In the genomic region with DNA sequence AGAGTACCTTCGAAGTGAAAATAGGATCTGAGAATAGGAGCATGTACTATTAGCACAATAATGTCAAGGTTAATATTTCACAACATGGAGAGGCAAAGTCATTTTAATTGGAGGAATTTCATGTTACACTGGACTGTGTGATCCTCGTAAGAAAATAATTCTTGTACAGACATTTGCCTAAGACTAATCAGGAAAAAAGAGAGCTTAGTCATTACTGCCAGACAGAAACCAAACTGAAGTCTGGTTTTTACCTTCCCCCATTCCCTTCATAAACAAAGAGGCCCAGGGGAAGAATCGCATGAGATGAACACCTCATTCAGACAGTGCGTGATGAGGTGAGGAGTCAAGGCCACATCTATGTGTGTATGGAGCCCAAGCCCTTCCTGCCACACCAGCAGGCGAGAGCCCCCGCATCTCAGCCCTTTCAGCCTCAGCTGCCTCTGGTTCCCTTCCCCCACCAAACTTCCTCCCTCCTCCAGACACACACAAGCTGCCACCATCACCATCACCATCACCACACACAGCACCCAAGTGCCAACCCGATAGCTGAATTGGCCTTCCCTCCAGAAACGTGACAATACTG, we compare ENCODE assay signal across 1 cellular context.
A peak's percentile ranks its signal among the peaks of the same experiment; 100 is the strongest.
TF ChIP-seq lines count a peak whose summit lies in the region.

No MANE protein-coding gene starts in this region.

TF ChIP-seq in HepG2, 621 proteins besides CTCF, POLR2A, EP300 and RAD21 (continued from another document and continues in another):
- TF ChIP-seq, protein P1, sequence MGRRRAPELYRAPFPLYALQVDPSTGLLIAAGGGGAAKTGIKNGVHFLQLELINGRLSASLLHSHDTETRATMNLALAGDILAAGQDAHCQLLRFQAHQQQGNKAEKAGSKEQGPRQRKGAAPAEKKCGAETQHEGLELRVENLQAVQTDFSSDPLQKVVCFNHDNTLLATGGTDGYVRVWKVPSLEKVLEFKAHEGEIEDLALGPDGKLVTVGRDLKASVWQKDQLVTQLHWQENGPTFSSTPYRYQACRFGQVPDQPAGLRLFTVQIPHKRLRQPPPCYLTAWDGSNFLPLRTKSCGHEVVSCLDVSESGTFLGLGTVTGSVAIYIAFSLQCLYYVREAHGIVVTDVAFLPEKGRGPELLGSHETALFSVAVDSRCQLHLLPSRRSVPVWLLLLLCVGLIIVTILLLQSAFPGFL (CRISPR knock-in tag; IDR thresholded peaks at IDR 0.05), result no peak
- TF ChIP-seq ISL2 (CRISPR knock-in tag; IDR thresholded peaks at IDR 0.05) (peak; percentile 29; the same call in 1 of the 2 replicates), XRCC5 (optimal IDR thresholded peaks at IDR 0.05; ENCODE audit: low read length) (no peak), CEBPB (IDR thresholded peaks at IDR 0.05; ENCODE audit: borderline replicate concordance, low read depth, low read length) (peak; percentile 51; the same call in 1 of the 2 replicates), ZNF20 (CRISPR knock-in tag; IDR thresholded peaks at IDR 0.05) (no peak), HOXA7 (CRISPR knock-in tag; IDR thresholded peaks at IDR 0.05) (no peak), CENPT (CRISPR knock-in tag; IDR thresholded peaks at IDR 0.05; ENCODE audit: low read depth) (no peak), PHB2 (IDR thresholded peaks at IDR 0.05; ENCODE audit: partially characterized antibody) (no peak), STAT6 (CRISPR knock-in tag; IDR thresholded peaks at IDR 0.05; ENCODE audit: borderline replicate concordance) (no peak), ZNF724P (CRISPR knock-in tag; IDR thresholded peaks at IDR 0.05; ENCODE audit: borderline replicate concordance) (no peak), HNRNPK (IDR thresholded peaks at IDR 0.05; ENCODE audit: low read depth, low read length, poor library complexity, severe bottlenecking) (no peak), CBX2 (IDR thresholded peaks at IDR 0.05; ENCODE audit: low read depth, low read length) (no peak), CBX2 (CRISPR knock-in tag; IDR thresholded peaks at IDR 0.05; ENCODE audit: low read depth) (no peak), SAP130 (CRISPR knock-in tag; IDR thresholded peaks at IDR 0.05; ENCODE audit: low read depth) (peak; percentile 61), ZNF614 (CRISPR knock-in tag; IDR thresholded peaks at IDR 0.05; ENCODE audit: borderline replicate concordance) (peak; percentile 49; the same call in 1 of the 2 replicates), SP2 (CRISPR knock-in tag; IDR thresholded peaks at IDR 0.05) (no peak), ZNF337 (CRISPR knock-in tag; IDR thresholded peaks at IDR 0.05; ENCODE audit: borderline replicate concordance, low read depth) (no peak), ZSCAN12 (CRISPR knock-in tag; IDR thresholded peaks at IDR 0.05) (no peak), ZNF768 (CRISPR knock-in tag; IDR thresholded peaks at IDR 0.05) (no peak), CSRNP2 (CRISPR knock-in tag; conservative IDR thresholded peaks at IDR 0.05; ENCODE audit: low read depth) (no peak), MTF2 (CRISPR knock-in tag; IDR thresholded peaks at IDR 0.05; ENCODE audit: borderline replicate concordance) (no peak), ELF3 (CRISPR knock-in tag; IDR thresholded peaks at IDR 0.05) (0 out of 2 replicates have a peak, but pooled peaks have one; percentile 52), ZNF589 (CRISPR knock-in tag; conservative IDR thresholded peaks at IDR 0.05) (peak; percentile 57; the same call in 1 of the 2 replicates), ZNF280D (CRISPR knock-in tag; IDR thresholded peaks at IDR 0.05) (no peak), EED (CRISPR knock-in tag; IDR thresholded peaks at IDR 0.05) (no peak), ZNF446 (CRISPR knock-in tag; IDR thresholded peaks at IDR 0.05) (no peak)
- TF ChIP-seq, protein P2, sequence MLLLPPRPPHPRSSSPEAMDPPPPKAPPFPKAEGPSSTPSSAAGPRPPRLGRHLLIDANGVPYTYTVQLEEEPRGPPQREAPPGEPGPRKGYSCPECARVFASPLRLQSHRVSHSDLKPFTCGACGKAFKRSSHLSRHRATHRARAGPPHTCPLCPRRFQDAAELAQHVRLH (CRISPR knock-in tag; IDR thresholded peaks at IDR 0.05; ENCODE audit: borderline replicate concordance, low read depth), result 0 out of 2 replicates have a peak, but pooled peaks have one; percentile 25
- TF ChIP-seq, protein P3, sequence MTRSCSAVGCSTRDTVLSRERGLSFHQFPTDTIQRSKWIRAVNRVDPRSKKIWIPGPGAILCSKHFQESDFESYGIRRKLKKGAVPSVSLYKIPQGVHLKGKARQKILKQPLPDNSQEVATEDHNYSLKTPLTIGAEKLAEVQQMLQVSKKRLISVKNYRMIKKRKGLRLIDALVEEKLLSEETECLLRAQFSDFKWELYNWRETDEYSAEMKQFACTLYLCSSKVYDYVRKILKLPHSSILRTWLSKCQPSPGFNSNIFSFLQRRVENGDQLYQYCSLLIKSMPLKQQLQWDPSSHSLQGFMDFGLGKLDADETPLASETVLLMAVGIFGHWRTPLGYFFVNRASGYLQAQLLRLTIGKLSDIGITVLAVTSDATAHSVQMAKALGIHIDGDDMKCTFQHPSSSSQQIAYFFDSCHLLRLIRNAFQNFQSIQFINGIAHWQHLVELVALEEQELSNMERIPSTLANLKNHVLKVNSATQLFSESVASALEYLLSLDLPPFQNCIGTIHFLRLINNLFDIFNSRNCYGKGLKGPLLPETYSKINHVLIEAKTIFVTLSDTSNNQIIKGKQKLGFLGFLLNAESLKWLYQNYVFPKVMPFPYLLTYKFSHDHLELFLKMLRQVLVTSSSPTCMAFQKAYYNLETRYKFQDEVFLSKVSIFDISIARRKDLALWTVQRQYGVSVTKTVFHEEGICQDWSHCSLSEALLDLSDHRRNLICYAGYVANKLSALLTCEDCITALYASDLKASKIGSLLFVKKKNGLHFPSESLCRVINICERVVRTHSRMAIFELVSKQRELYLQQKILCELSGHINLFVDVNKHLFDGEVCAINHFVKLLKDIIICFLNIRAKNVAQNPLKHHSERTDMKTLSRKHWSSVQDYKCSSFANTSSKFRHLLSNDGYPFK (CRISPR knock-in tag; IDR thresholded peaks at IDR 0.05; ENCODE audit: borderline replicate concordance), result no peak
- TF ChIP-seq, protein P4, sequence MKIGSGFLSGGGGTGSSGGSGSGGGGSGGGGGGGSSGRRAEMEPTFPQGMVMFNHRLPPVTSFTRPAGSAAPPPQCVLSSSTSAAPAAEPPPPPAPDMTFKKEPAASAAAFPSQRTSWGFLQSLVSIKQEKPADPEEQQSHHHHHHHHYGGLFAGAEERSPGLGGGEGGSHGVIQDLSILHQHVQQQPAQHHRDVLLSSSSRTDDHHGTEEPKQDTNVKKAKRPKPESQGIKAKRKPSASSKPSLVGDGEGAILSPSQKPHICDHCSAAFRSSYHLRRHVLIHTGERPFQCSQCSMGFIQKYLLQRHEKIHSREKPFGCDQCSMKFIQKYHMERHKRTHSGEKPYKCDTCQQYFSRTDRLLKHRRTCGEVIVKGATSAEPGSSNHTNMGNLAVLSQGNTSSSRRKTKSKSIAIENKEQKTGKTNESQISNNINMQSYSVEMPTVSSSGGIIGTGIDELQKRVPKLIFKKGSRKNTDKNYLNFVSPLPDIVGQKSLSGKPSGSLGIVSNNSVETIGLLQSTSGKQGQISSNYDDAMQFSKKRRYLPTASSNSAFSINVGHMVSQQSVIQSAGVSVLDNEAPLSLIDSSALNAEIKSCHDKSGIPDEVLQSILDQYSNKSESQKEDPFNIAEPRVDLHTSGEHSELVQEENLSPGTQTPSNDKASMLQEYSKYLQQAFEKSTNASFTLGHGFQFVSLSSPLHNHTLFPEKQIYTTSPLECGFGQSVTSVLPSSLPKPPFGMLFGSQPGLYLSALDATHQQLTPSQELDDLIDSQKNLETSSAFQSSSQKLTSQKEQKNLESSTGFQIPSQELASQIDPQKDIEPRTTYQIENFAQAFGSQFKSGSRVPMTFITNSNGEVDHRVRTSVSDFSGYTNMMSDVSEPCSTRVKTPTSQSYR (CRISPR knock-in tag; IDR thresholded peaks at IDR 0.05; ENCODE audit: borderline replicate concordance), result peak; percentile 94
- TF ChIP-seq, protein P5, sequence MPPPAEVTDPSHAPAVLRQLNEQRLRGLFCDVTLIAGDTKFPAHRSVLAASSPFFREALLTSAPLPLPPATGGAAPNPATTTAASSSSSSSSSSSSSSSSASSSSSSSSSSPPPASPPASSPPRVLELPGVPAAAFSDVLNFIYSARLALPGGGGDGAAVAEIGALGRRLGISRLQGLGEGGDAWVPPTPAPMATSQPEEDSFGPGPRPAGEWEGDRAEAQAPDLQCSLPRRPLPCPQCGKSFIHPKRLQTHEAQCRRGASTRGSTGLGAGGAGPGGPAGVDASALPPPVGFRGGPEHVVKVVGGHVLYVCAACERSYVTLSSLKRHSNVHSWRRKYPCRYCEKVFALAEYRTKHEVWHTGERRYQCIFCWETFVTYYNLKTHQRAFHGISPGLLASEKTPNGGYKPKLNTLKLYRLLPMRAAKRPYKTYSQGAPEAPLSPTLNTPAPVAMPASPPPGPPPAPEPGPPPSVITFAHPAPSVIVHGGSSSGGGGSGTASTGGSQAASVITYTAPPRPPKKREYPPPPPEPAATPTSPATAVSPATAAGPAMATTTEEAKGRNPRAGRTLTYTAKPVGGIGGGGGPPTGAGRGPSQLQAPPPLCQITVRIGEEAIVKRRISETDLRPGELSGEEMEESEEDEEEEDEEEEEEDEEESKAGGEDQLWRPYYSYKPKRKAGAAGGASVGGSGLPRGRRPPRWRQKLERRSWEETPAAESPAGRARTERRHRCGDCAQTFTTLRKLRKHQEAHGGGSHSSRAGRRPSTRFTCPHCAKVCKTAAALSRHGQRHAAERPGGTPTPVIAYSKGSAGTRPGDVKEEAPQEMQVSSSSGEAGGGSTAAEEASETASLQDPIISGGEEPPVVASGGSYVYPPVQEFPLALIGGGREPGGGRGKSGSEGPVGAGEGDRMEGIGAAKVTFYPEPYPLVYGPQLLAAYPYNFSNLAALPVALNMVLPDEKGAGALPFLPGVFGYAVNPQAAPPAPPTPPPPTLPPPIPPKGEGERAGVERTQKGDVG (CRISPR knock-in tag; IDR thresholded peaks at IDR 0.05; ENCODE audit: borderline replicate concordance), result no peak
- TF ChIP-seq, protein P6, sequence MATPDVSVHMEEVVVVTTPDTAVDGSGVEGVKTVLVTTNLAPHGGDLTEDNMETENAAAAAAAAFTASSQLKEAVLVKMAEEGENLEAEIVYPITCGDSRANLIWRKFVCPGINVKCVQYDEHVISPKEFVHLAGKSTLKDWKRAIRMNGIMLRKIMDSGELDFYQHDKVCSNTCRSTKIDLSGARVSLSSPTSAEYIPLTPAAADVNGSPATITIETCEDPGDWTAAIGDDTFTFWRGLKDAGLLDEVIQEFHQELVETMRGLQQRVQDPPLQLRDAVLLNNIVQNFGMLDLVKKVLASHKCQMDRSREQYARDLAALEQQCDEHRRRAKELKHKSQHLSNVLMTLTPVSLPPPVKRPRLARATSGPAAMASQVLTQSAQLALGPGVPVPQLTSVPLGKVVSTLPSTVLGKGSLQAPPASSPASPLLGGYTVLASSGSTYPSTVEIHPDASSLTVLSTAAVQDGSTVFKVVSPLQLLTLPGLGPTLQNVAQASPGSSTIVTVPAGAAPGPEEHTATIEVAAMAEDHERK (CRISPR knock-in tag; IDR thresholded peaks at IDR 0.05; ENCODE audit: low read depth), result no peak
